1 cellular context compared by ENCODE assay signal in genomic region chr20:53947501-53948195, GRCh38.
TF ChIP-seq lines count a peak whose summit lies in the region.

No MANE protein-coding gene starts in this region.

TF ChIP-seq in K562, 482 proteins besides CTCF, POLR2A, EP300 and RAD21 (continued from another document):
- TF ChIP-seq ZBTB11 (CRISPR knock-in tag; IDR thresholded peaks at IDR 0.05) (peak in 1 of 3 experiments; percentile 59; a peak in 2 of 6 replicates), BRCA1 (IDR thresholded peaks at IDR 0.05) (no peak), BRCA1 (CRISPR knock-in tag; IDR thresholded peaks at IDR 0.05) (no peak), SRSF9 (IDR thresholded peaks at IDR 0.05; ENCODE audit: borderline replicate concordance, low read depth, low read length) (no peak)
TF ChIP-seq in K562: peak in this region for 2.
